Comparison of ENCODE assay signal across 12 cellular contexts in the genomic region with DNA sequence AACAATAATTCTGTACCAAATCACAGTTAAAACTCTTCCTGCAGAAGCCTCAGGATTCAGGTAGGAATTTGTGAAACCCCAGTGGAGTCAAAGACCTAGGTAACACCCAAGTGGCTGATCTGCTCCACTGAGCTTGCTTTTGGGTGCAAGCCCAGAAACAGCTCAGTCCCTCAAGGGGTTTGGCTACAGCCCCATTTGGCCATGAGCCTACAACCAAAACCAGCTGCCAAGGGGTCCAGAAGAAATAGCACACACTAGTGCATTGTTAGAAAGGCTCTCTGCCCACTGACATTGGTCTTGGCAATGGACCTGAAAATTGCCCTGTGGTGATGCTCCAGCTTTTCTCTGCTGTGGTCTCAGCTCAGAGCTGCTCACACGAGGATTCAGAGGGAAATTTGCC.
DNase-seq lines count a peak whose midpoint lies in the region; ATAC-seq, FAIRE-seq and TF ChIP-seq lines count a peak whose summit lies in the region.
"Had no signal": no experiment of that assay in that cellular context is flagged by ENCODE, and none has a peak within 500 bp of the region (broad histone marks: within the 10 kb centered on the region; RNA-seq: fewer than 3 reads in every experiment).

No MANE protein-coding gene starts in this region.

- no peaks in the 10 kb centered on the region for H3K36me3 ChIP-seq in H1 (ENCODE audit: control insufficient read depth in 2 of 4, insufficient read depth in 4 of 4, low read length in 3 of 4)
- H3K36me3 ChIP-seq in transverse colon = no peaks in the 10 kb centered on the region

- intact Hi-C loops in transverse colon (cut with DNase I; ENCODE audit: low total_unique reads) = no loop called here

- in situ Hi-C loops in G401 (cut with HindIII; ENCODE audit: low sequenced_read_pairs) = no loop called here
- in situ Hi-C loops in transverse colon (cut with MboI; ENCODE audit: low pct_ligation_motif_present in 1 of 4, low pct_unique_long_range_greater_than_20kb in 1 of 4, low sequenced_read_pairs in 3 of 4) = no loop called here

- DNase-seq in G401 (ENCODE audit: low spot score) (peak; percentile 23), NCI-H446 (lab: John Stamatoyannopoulos, UW) (peak; percentile 90 to 96), H1 (ENCODE audit: low read depth in 1 of 2, low spot score in 2 of 2) (no peak), myocyte (ENCODE audit: low read depth) (peak; percentile 92), NCI-H82 treated with DMSO at 0.1 percent for 48 hours (lab: John Stamatoyannopoulos, UW; ENCODE audit: unreplicated experiment) (no peak), transverse colon (no peak)
- DNase-seq in activated naive CD8-positive, alpha-beta T cell treated with anti-CD3 and anti-CD28 coated beads, Interleukin-2, amount 50 U/mL, for 24 hours = no peak
- no peak for DNase-seq in activated CD4-positive, alpha-beta T cell treated with anti-CD3 and anti-CD28 coated beads, Interleukin-2, amount 50 U/mL, for 1 hour
- DNase-seq: GOT3, mesenchymal stem cell had no signal

- CTCF ChIA-PET in H1 (lab: Charles Lee; ENCODE audit: partially characterized antibody) = no interaction called here

- TF ChIP-seq POLR2A in H1 (IDR thresholded peaks at IDR 0.05; ENCODE audit: control extremely low read depth in 1 of 2, low read depth in 2 of 2, low read length in 2 of 2) = no peak
- no peak for TF ChIP-seq POLR2A in transverse colon (IDR thresholded peaks at IDR 0.05)

- TF ChIP-seq CTCF in H1 (IDR thresholded peaks at IDR 0.05; ENCODE audit: control extremely low read depth in 1 of 3, insufficient read depth in 1 of 3, low read depth in 1 of 3, low read length in 3 of 3) (no peak), transverse colon (IDR thresholded peaks at IDR 0.05) (no peak)

- no peak overlapping the region for H4K91ac ChIP-seq in H1 (replicated peaks; ENCODE audit: insufficient read length, low read length)

- H2BK12ac ChIP-seq in H1 (ENCODE audit: low read depth, low read length) = no peak overlapping the region

- POLR2A ChIA-PET in H1 (lab: Charles Lee; ENCODE audit: partially characterized antibody) = no interaction called here

- H3K27me3 ChIP-seq in H1 (replicated peaks in 1 of 4; ENCODE audit: control insufficient read depth in 3 of 4, extremely low read depth in 1 of 4, insufficient read depth in 3 of 4, low read length in 3 of 4) (no peaks in the 10 kb centered on the region), transverse colon (no peaks in the 10 kb centered on the region)

- H3K4me1 Mint-ChIP-seq in activated naive CD8-positive, alpha-beta T cell treated with anti-CD3 and anti-CD28 coated beads, Interleukin-2, amount 50 U/mL, for 24 hours = no peaks in the 10 kb centered on the region
- H3K4me1 Mint-ChIP-seq: activated naive CD4-positive, alpha-beta T cell treated with anti-CD3 and anti-CD28 coated beads, Interleukin-2, amount 50 U/mL, for 24 hours had no signal

- no peaks in the 10 kb centered on the region for H4K20me1 ChIP-seq in H1 (replicated peaks in 1 of 2; ENCODE audit: control insufficient read depth in 1 of 2, insufficient read depth in 2 of 2, low read length in 2 of 2)

- H3K9me3 ChIP-seq in H1 (ENCODE audit: insufficient read depth in 2 of 2, low read depth in 1 of 2, low read length in 1 of 2) (no peaks in the 10 kb centered on the region), transverse colon (peaks cover 0 to 23% of the 10 kb centered on the region in 2 donors)

- no peak overlapping the region for H2BK5ac ChIP-seq in H1 (ENCODE audit: low read depth, low read length)

- no peak for FAIRE-seq in H1 (lab: Jason Lieb, UNC)

- H3K4me1 ChIP-seq in H1 (replicated peaks in 1 of 4; ENCODE audit: control insufficient read depth in 3 of 4, insufficient read depth in 4 of 4, low read length in 3 of 4) (no peaks in the 10 kb centered on the region), transverse colon (no peaks in the 10 kb centered on the region)
- H3K4me1 ChIP-seq: parathyroid adenoma had no signal

- no peak overlapping the region for H3K4ac ChIP-seq in H1 (replicated peaks; ENCODE audit: insufficient read length, low read depth, low read length)

- ATAC-seq in activated naive CD8-positive, alpha-beta T cell treated with anti-CD3 and anti-CD28 coated beads, Interleukin-2, amount 50 U/mL, for 24 hours = no peak

- H3K27ac ChIP-seq in H1 (ENCODE audit: low read depth, low read length) (no peak overlapping the region), transverse colon (no peak overlapping the region)
- H3K27ac ChIP-seq: parathyroid adenoma had no signal

- H3K36me3 Mint-ChIP-seq in activated naive CD8-positive, alpha-beta T cell treated with anti-CD3 and anti-CD28 coated beads, Interleukin-2, amount 50 U/mL, for 24 hours (ENCODE audit: low read depth) = no peaks in the 10 kb centered on the region
- H3K36me3 Mint-ChIP-seq: activated naive CD4-positive, alpha-beta T cell treated with anti-CD3 and anti-CD28 coated beads, Interleukin-2, amount 50 U/mL, for 24 hours had no signal

- H2BK120ac ChIP-seq in H1 (replicated peaks; ENCODE audit: low read depth, low read length) = peak overlapping the region; percentile 59

- no peak overlapping the region for H3K14ac ChIP-seq in H1 (ENCODE audit: insufficient read length)

- no peak overlapping the region for H2AK5ac ChIP-seq in H1 (ENCODE audit: low read depth, low read length)

- no peak overlapping the region for H2AFZ ChIP-seq in H1 (ENCODE audit: low read length)
- H2AFZ ChIP-seq: parathyroid adenoma had no signal

- TF ChIP-seq EP300 in H1 (IDR thresholded peaks at IDR 0.05; ENCODE audit: borderline replicate concordance in 1 of 2, low read depth in 2 of 2, low read length in 2 of 2) (no peak), transverse colon (IDR thresholded peaks at IDR 0.05; ENCODE audit: low read depth) (no peak)

- H3K18ac ChIP-seq in H1 (ENCODE audit: extremely low read depth, low read length) = no peak overlapping the region

- no peak overlapping the region for H3K23ac ChIP-seq in H1 (ENCODE audit: insufficient read length)

- H3K23me2 ChIP-seq in H1 (ENCODE audit: low read depth, low read length) = no peaks in the 10 kb centered on the region

- no peaks in the 10 kb centered on the region for H3K27me3 Mint-ChIP-seq in activated naive CD8-positive, alpha-beta T cell treated with anti-CD3 and anti-CD28 coated beads, Interleukin-2, amount 50 U/mL, for 24 hours
- H3K27me3 Mint-ChIP-seq: activated naive CD4-positive, alpha-beta T cell treated with anti-CD3 and anti-CD28 coated beads, Interleukin-2, amount 50 U/mL, for 24 hours had no signal

- H3K4me2 ChIP-seq in H1 (ENCODE audit: insufficient read depth in 1 of 2, low read depth in 2 of 2, low read length in 2 of 2) = no peak overlapping the region

- no peak overlapping the region for H3K9ac ChIP-seq in H1 (replicated peaks in 1 of 4; ENCODE audit: extremely low read depth in 1 of 4, low read depth in 3 of 4, low read length in 3 of 4)
- H3K9ac ChIP-seq: parathyroid adenoma had no signal

- H3K4me3 Mint-ChIP-seq in activated naive CD8-positive, alpha-beta T cell treated with anti-CD3 and anti-CD28 coated beads, Interleukin-2, amount 50 U/mL, for 24 hours = no peak overlapping the region
- H3K4me3 Mint-ChIP-seq: activated naive CD4-positive, alpha-beta T cell treated with anti-CD3 and anti-CD28 coated beads, Interleukin-2, amount 50 U/mL, for 24 hours had no signal

- no peaks in the 10 kb centered on the region for H3K79me1 ChIP-seq in H1 (ENCODE audit: low read depth, low read length)

- TF ChIP-seq RAD21 in H1 (IDR thresholded peaks at IDR 0.05 in 1 of 2, conservative IDR thresholded peaks at IDR 0.05 in 1 of 2; ENCODE audit: low read depth in 2 of 2, low read length in 2 of 2) = no peak

- no peak overlapping the region for H4K8ac ChIP-seq in H1 (ENCODE audit: extremely low read depth, insufficient read depth, low read length)

- 100% methylated on average over 1 of the region's 1 CpG; no CpG with 5 or more reads in 1 of the 2 experiments for WGBS in H1 (ENCODE audit: extremely low coverage in 1 of 2, insufficient coverage in 1 of 2, insufficient read length in 1 of 2, insufficient replicate concordance in 2 of 2, low coverage in 1 of 2, low lambda C conversion rate in 2 of 2, missing lambda C conversion rate in 1 of 2), 2 experiments
- WGBS in transverse colon (ENCODE audit: low coverage in 1 of 2), 2 donors = 30% methylated on average over 1 of the region's 1 CpG; no CpG with 5 or more reads in 1 of the 2 donors

- no peak overlapping the region for H4K5ac ChIP-seq in H1 (ENCODE audit: insufficient read length, low read depth, low read length)

- no peak overlapping the region for H3K56ac ChIP-seq in H1 (replicated peaks; ENCODE audit: insufficient read length, low read depth, low read length)

- H3K4me3 ChIP-seq in H1 (ENCODE audit: extremely low read depth in 1 of 4, insufficient read depth in 2 of 4, low read depth in 3 of 4, low read length in 4 of 4) = no peak overlapping the region
- no peak overlapping the region for H3K4me3 ChIP-seq in transverse colon

- no peak overlapping the region for H3K27ac Mint-ChIP-seq in activated naive CD8-positive, alpha-beta T cell treated with anti-CD3 and anti-CD28 coated beads, Interleukin-2, amount 50 U/mL, for 24 hours
- H3K27ac Mint-ChIP-seq: activated naive CD4-positive, alpha-beta T cell treated with anti-CD3 and anti-CD28 coated beads, Interleukin-2, amount 50 U/mL, for 24 hours had no signal

- no peak overlapping the region for H2BK20ac ChIP-seq in H1 (ENCODE audit: low read length)

- peaks cover 27% of the 10 kb centered on the region for H3K9me3 Mint-ChIP-seq in activated naive CD8-positive, alpha-beta T cell treated with anti-CD3 and anti-CD28 coated beads, Interleukin-2, amount 50 U/mL, for 24 hours

- H3K79me2 ChIP-seq in H1 (ENCODE audit: control insufficient read depth in 1 of 2, insufficient read depth in 2 of 2, low read length in 2 of 2) = no peaks in the 10 kb centered on the region
- H3K79me2 ChIP-seq: parathyroid adenoma had no signal

- H2BK15ac ChIP-seq in H1 (ENCODE audit: low read length) = no peak overlapping the region

TF ChIP-seq in H1, 55 proteins besides CTCF, POLR2A, EP300 and RAD21 (continues in another document):
- TF ChIP-seq SP4 (IDR thresholded peaks at IDR 0.05; ENCODE audit: low read length) = no peak
- TF ChIP-seq GTF2F1 (IDR thresholded peaks at IDR 0.05; ENCODE audit: borderline replicate concordance, low read depth, low read length) = no peak
- no peak for TF ChIP-seq CTBP2 (IDR thresholded peaks at IDR 0.05; ENCODE audit: borderline replicate concordance, insufficient read depth, insufficient read length, low read length)
- TF ChIP-seq, protein P1, sequence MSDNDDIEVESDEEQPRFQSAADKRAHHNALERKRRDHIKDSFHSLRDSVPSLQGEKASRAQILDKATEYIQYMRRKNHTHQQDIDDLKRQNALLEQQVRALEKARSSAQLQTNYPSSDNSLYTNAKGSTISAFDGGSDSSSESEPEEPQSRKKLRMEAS (IDR thresholded peaks at IDR 0.05) = no peak
- no peak for TF ChIP-seq EZH2 (IDR thresholded peaks at IDR 0.05; ENCODE audit: low read depth, low read length, severe bottlenecking)
- no peak for TF ChIP-seq SIX5 (IDR thresholded peaks at IDR 0.05; ENCODE audit: low read depth, low read length)
- TF ChIP-seq POU5F1 (IDR thresholded peaks at IDR 0.05; ENCODE audit: low read depth, low read length) = no peak
- TF ChIP-seq GABPA (IDR thresholded peaks at IDR 0.05; ENCODE audit: borderline replicate concordance, insufficient read depth, low read length) = no peak

Comparison
In these comparisons a context has a peak if more than half of its experiments do, and no peak if none do; other contexts are left out.
1. DNase-seq: peak in G401 (single experiment), NCI-H446 (2 of 2) and myocyte (single experiment); none in H1 (0 of 2), activated naive CD8-positive, alpha-beta T cell treated with anti-CD3 and anti-CD28 coated beads, Interleukin-2, amount 50 U/mL, for 24 hours (single experiment), NCI-H82 treated with DMSO at 0.1 percent for 48 hours (single experiment), activated CD4-positive, alpha-beta T cell treated with anti-CD3 and anti-CD28 coated beads, Interleukin-2, amount 50 U/mL, for 1 hour (single experiment) and transverse colon (single experiment).